In genomic region chr2:127776122-127776780, GRCh38 we compare ENCODE assay signal across 15 cellular contexts. TPM values are rescaled to one million over a fixed set of nuclear protein-coding genes. Genes with fewer than 3 reads are reported as not detected.
A peak's percentile ranks its signal among the peaks of the same experiment; 100 is the strongest.
DNase-seq lines count a peak whose midpoint lies in the region; ATAC-seq and TF ChIP-seq lines count a peak whose summit lies in the region.
"Had no signal": no experiment of that assay in that cellular context is flagged by ENCODE, and none has a peak within 500 bp of the region (broad histone marks: within the 10 kb centered on the region; RNA-seq: fewer than 3 reads in every experiment).

No MANE protein-coding gene starts in this region.

- peak overlapping the region; percentile 31 for H3K27ac Mint-ChIP-seq in T-helper 2 cell treated with Interferon-gamma antibody and Interleukin-4, amounts not matched to agents 5 μg/mL and 100 μg/mL, for 36 hours
- H3K27ac Mint-ChIP-seq in neural progenitor cell: no peak overlapping the region

- H3K4me3 ChIP-seq in Panc1 (ENCODE audit: low read depth in 2 of 2, low read length in 2 of 2) (no peak overlapping the region), neural progenitor cell (no peak overlapping the region)
- H3K4me3 ChIP-seq: skin epidermis, suprapubic skin had no signal

- CTCF ChIA-PET in Panc1 (lab: Charles Lee): no interaction called here

- POLR2A ChIA-PET in Panc1 (lab: Charles Lee): no interaction called here

- H3K9ac ChIP-seq in neural progenitor cell: no peak overlapping the region

- ATAC-seq in Panc1: peak; percentile 50
- ATAC-seq in GM19324 (IDR thresholded peaks at IDR 0.05; ENCODE audit: low FRiP score, unreplicated experiment): no peak
- no peak for ATAC-seq in GM18867 (IDR thresholded peaks at IDR 0.05; ENCODE audit: unreplicated experiment)
- no peak for ATAC-seq in HG02642 (IDR thresholded peaks at IDR 0.05; ENCODE audit: poor library complexity, unreplicated experiment)

- H3K4me1 ChIP-seq in Panc1 (ENCODE audit: control insufficient read depth, insufficient read depth, low read length) (peaks cover 4% of the 10 kb centered on the region; the same call in 1 of the 2 replicates), neural progenitor cell (peaks cover 12% of the 10 kb centered on the region)

- peaks cover 16% of the 10 kb centered on the region for H3K36me3 Mint-ChIP-seq in T-helper 2 cell treated with Interferon-gamma antibody and Interleukin-4, amounts not matched to agents 5 μg/mL and 100 μg/mL, for 36 hours (ENCODE audit: low read depth)
- H3K36me3 Mint-ChIP-seq in neural progenitor cell: peaks cover 16% of the 10 kb centered on the region

- no peaks in the 10 kb centered on the region for H3K27me3 Mint-ChIP-seq in T-helper 2 cell treated with Interferon-gamma antibody and Interleukin-4, amounts not matched to agents 5 μg/mL and 100 μg/mL, for 36 hours (ENCODE audit: low read depth)
- H3K27me3 Mint-ChIP-seq in neural progenitor cell (ENCODE audit: insufficient read depth, low read depth): no peaks in the 10 kb centered on the region
- H3K27me3 Mint-ChIP-seq: IgD-negative memory B cell had no signal

- no peak overlapping the region for H3K27ac ChIP-seq in Panc1 (ENCODE audit: low read length)
- peak overlapping the region; percentile 26 for H3K27ac ChIP-seq in neural progenitor cell
- H3K27ac ChIP-seq: skin epidermis, suprapubic skin had no signal

- no peak overlapping the region for H3K4me3 Mint-ChIP-seq in T-helper 2 cell treated with Interferon-gamma antibody and Interleukin-4, amounts not matched to agents 5 μg/mL and 100 μg/mL, for 36 hours
- H3K4me3 Mint-ChIP-seq in neural progenitor cell: no peak overlapping the region

- intact Hi-C loops in Panc1 (cut with micrococcal nuclease; ENCODE audit: unreplicated experiment) (no loop called here), head of caudate nucleus (cut with DNase I) (no loop called here)

- H4K20me1 ChIP-seq in neural progenitor cell (ENCODE audit: low read depth): peaks cover 71% of the 10 kb centered on the region

- no peaks in the 10 kb centered on the region for H3K27me3 ChIP-seq in Panc1 (ENCODE audit: control insufficient read depth, insufficient read depth, low read length)
- H3K27me3 ChIP-seq in neural progenitor cell: no peaks in the 10 kb centered on the region
- H3K27me3 ChIP-seq: suprapubic skin had no signal

- peaks cover 100% of the 10 kb centered on the region for H3K79me2 ChIP-seq in neural progenitor cell (ENCODE audit: low read depth)

- H3K9me3 ChIP-seq in Panc1 (ENCODE audit: control insufficient read depth, insufficient read depth, low read depth, low read length) (no peaks in the 10 kb centered on the region), neural progenitor cell (ENCODE audit: low read depth) (no peaks in the 10 kb centered on the region)
- H3K9me3 ChIP-seq: suprapubic skin had no signal

- no peaks in the 10 kb centered on the region for H3K36me3 ChIP-seq in Panc1 (ENCODE audit: control insufficient read depth, insufficient read depth, low read length)
- no peaks in the 10 kb centered on the region for H3K36me3 ChIP-seq in neural progenitor cell
- H3K36me3 ChIP-seq: suprapubic skin had no signal

- TF ChIP-seq CTCF in Panc1 (IDR thresholded peaks at IDR 0.05) (no peak), neural progenitor cell (IDR thresholded peaks at IDR 0.05) (no peak)

- DNase-seq in T-helper 2 cell treated with Interferon-gamma antibody and Interleukin-4, amounts not matched to agents 5 μg/mL and 100 μg/mL, for 36 hours (ENCODE audit: low spot score): no peak
- no peak for DNase-seq in T-helper 2 cell
- no peak for DNase-seq in Panc1 (ENCODE audit: low read depth, low spot score)
- DNase-seq in head of caudate nucleus: peak in 24 of 42 donors; percentile 6 to 81 (median 37)
- DNase-seq in neural progenitor cell (ENCODE audit: low spot score): no peak
- DNase-seq: activated CD8-positive, alpha-beta memory T cell treated with anti-CD3 and anti-CD28 coated beads for 24 hours; COR-L47; dermis blood vessel endothelial cell; NCI-H446 treated with DMSO at 0.1 percent for 48 hours had no signal

- H3K9me3 Mint-ChIP-seq in T-helper 2 cell treated with Interferon-gamma antibody and Interleukin-4, amounts not matched to agents 5 μg/mL and 100 μg/mL, for 36 hours: no peaks in the 10 kb centered on the region
- peaks cover 5% of the 10 kb centered on the region for H3K9me3 Mint-ChIP-seq in neural progenitor cell

- peaks cover 10% of the 10 kb centered on the region for H3F3A ChIP-seq in neural progenitor cell (ENCODE audit: low read depth)

- in situ Hi-C loops in Panc1 (cut with HindIII; ENCODE audit: low pct_unique_long_range_greater_than_20kb, low sequenced_read_pairs): no loop called here

- H3K4me1 Mint-ChIP-seq in T-helper 2 cell treated with Interferon-gamma antibody and Interleukin-4, amounts not matched to agents 5 μg/mL and 100 μg/mL, for 36 hours (ENCODE audit: low read depth): peaks cover 25% of the 10 kb centered on the region
- H3K4me1 Mint-ChIP-seq in neural progenitor cell: peaks cover 2% of the 10 kb centered on the region

- peak overlapping the region; percentile 19 for H3K4me2 ChIP-seq in neural progenitor cell

- H2AFZ ChIP-seq in neural progenitor cell (replicated peaks): no peak overlapping the region

- BruUV-seq in Panc1 (replicated peaks; lab: Mats Ljungman, UMichigan): no TSS peak

RNA-seq across cellular contexts. Expression of gene WDR33, which starts 34.7 kb away (rescaled TPM):
- 63.7 TPM for total RNA-seq in Panc1 (2021; ENCODE audit: unreplicated experiment)
- 22.7 TPM for polyA plus RNA-seq in Panc1 (2012; ENCODE audit: insufficient read length)
- total RNA-seq in neural progenitor cell (ENCODE audit: low replicate concordance): 43.7 and 83.4 TPM in 2 replicates

Comparison
In these comparisons a context has a peak if more than half of its experiments do, and no peak if none do; other contexts are left out.
1. DNase-seq: peak in head of caudate nucleus (24 of 42); none in T-helper 2 cell treated with Interferon-gamma antibody and Interleukin-4, amounts not matched to agents 5 μg/mL and 100 μg/mL, for 36 hours (single experiment), T-helper 2 cell (0 of 5), Panc1 (single experiment) and neural progenitor cell (single experiment).